In genomic region chr21:26572026-26572425, GRCh38 we compare ENCODE assay signal across 1 cellular context.
TF ChIP-seq lines count a peak whose summit lies in the region.

No MANE protein-coding gene starts in this region.

TF ChIP-seq in H1, 55 proteins besides CTCF, POLR2A, EP300 and RAD21:
- TF ChIP-seq GTF2F1 (IDR thresholded peaks at IDR 0.05; ENCODE audit: borderline replicate concordance, low read depth, low read length) (no peak), PHF8 (conservative IDR thresholded peaks at IDR 0.05; ENCODE audit: low read depth, low read length) (no peak), RFX5 (IDR thresholded peaks at IDR 0.05; ENCODE audit: borderline replicate concordance, low read depth, low read length) (no peak)
